ENCODE assay signal across 13 cellular contexts in genomic region chr2:172087780-172088244, GRCh38. TPM values are rescaled to one million over a fixed set of nuclear protein-coding genes. Genes with fewer than 3 reads are reported as not detected.
DNase-seq lines count a peak whose midpoint lies in the region; ATAC-seq, FAIRE-seq and TF ChIP-seq lines count a peak whose summit lies in the region.
"Had no signal": no experiment of that assay in that cellular context is flagged by ENCODE, and none has a peak within 500 bp of the region (broad histone marks: within the 10 kb centered on the region; RNA-seq: fewer than 3 reads in every experiment).

No MANE protein-coding gene starts in this region.

- no peak overlapping the region for H2AFZ ChIP-seq in HepG2 (ENCODE audit: low read length)
- H2AFZ ChIP-seq: parathyroid adenoma had no signal

- H3K27me3 ChIP-seq in HepG2 (ENCODE audit: control insufficient read depth in 1 of 2, insufficient read depth in 2 of 2, low read length in 2 of 2) (peaks cover 20 to 94% of the 10 kb centered on the region in 2 experiments; a peak in 4 of 5 replicates), right lobe of liver (peaks cover 63 to 94% of the 10 kb centered on the region in 2 donors)

- ATAC-seq in HepG2 (no peak), right lobe of liver (no peak), GM18909 (IDR thresholded peaks at IDR 0.05; ENCODE audit: poor library complexity, unreplicated experiment) (no peak), HG02678 (IDR thresholded peaks at IDR 0.05; ENCODE audit: unreplicated experiment) (no peak)
- ATAC-seq: activated CD4-positive, CD25-positive, alpha-beta regulatory T cell treated with anti-CD3 and anti-CD28 coated beads, Interleukin-2, amount 50 U/mL, for 24 hours had no signal

- H3K79me2 ChIP-seq in HepG2 (ENCODE audit: insufficient read depth, low read length) = no peaks in the 10 kb centered on the region
- H3K79me2 ChIP-seq: parathyroid adenoma had no signal

- intact Hi-C loops in HepG2 (cut with micrococcal nuclease; ENCODE audit: unreplicated experiment) (loop anchor here (5.0 kb wide), 1 partner anchor 36 kb away; no protein-coding TSS in a partner anchor), right lobe of liver (cut with DNase I) (no loop called here)

- H3K27ac ChIP-seq in HepG2 (ENCODE audit: extremely low read length, insufficient read depth, low read length) (no peak overlapping the region), right lobe of liver (no peak overlapping the region)
- H3K27ac ChIP-seq: parathyroid adenoma, upper lobe of left lung had no signal

- H4K20me1 ChIP-seq in HepG2 (ENCODE audit: insufficient read depth, low read length) = peaks cover 3% of the 10 kb centered on the region; the same call in 1 of the 2 replicates

- no peak for FAIRE-seq in HepG2 (lab: Jason Lieb, UNC)

- no peak overlapping the region for H3K4me3 ChIP-seq in HepG2 (replicated peaks in 1 of 3; ENCODE audit: insufficient read depth in 1 of 3, low read depth in 2 of 3, low read length in 3 of 3)
- no peak overlapping the region for H3K4me3 ChIP-seq in right lobe of liver
- H3K4me3 ChIP-seq: upper lobe of left lung had no signal

- H3K4me1 ChIP-seq in HepG2 (ENCODE audit: insufficient read depth, low read length) (peaks cover 63% of the 10 kb centered on the region), right lobe of liver (peaks cover 0 to 27% (median 5%) of the 10 kb centered on the region in 4 donors)
- H3K4me1 ChIP-seq: parathyroid adenoma had no signal

- in situ Hi-C loops in HepG2 (cut with HindIII; ENCODE audit: extremely low pct_ligation_motif_present, low pct_unique_long_range_greater_than_20kb) = no loop called here

- BruUV-seq in HepG2 (replicated peaks; lab: Mats Ljungman, UMichigan) = no TSS peak

- H3K4me2 ChIP-seq in HepG2 (ENCODE audit: low read depth, low read length) = no peak overlapping the region

- no peak overlapping the region for H3K9ac ChIP-seq in HepG2 (ENCODE audit: insufficient read depth, low read depth, low read length)
- H3K9ac ChIP-seq: parathyroid adenoma had no signal

- WGBS in HepG2 (ENCODE audit: low lambda C conversion rate) = 69% methylated on average over 23 of the region's 23 CpGs
- WGBS in right lobe of liver (ENCODE audit: insufficient coverage, low coverage, low lambda C conversion rate, missing lambda C conversion rate) = 0% methylated on average over 3 of the region's 23 CpGs

- H3K9me3 ChIP-seq in HepG2 (ENCODE audit: low read length) (no peaks in the 10 kb centered on the region), right lobe of liver (no peaks in the 10 kb centered on the region)
- H3K9me3 ChIP-seq: upper lobe of left lung had no signal

- no peak for TF ChIP-seq CTCF in HepG2 (CRISPR knock-in tag; IDR thresholded peaks at IDR 0.05)
- no peak for TF ChIP-seq CTCF in right lobe of liver (IDR thresholded peaks at IDR 0.05)

- no peak for TF ChIP-seq POLR2A in HepG2 (IDR thresholded peaks at IDR 0.05; ENCODE audit: insufficient read depth in 1 of 2, low read depth in 2 of 2, low read length in 2 of 2)
- no peak for TF ChIP-seq POLR2A in right lobe of liver (IDR thresholded peaks at IDR 0.05)

- CTCF ChIA-PET in HepG2 (lab: Yijun Ruan, JAX; ENCODE audit: low intra/inter-chr PET ratio, low total read pairs) = no interaction called here

- no peak for TF ChIP-seq RAD21 in HepG2 (CRISPR knock-in tag; IDR thresholded peaks at IDR 0.05)

- TF ChIP-seq EP300 in HepG2 (IDR thresholded peaks at IDR 0.05; ENCODE audit: low read depth in 2 of 2, low read length in 2 of 2) = no peak
- no peak for TF ChIP-seq EP300 in HepG2 (CRISPR knock-in tag; IDR thresholded peaks at IDR 0.05; ENCODE audit: borderline replicate concordance)

- H3K36me3 ChIP-seq in HepG2 (replicated peaks in 1 of 2; ENCODE audit: control insufficient read depth in 1 of 2, insufficient read depth in 2 of 2, low read length in 2 of 2) = no peaks in the 10 kb centered on the region
- no peaks in the 10 kb centered on the region for H3K36me3 ChIP-seq in right lobe of liver
- H3K36me3 ChIP-seq: upper lobe of left lung had no signal

- POLR2A ChIA-PET in HepG2 (lab: Yijun Ruan, JAX) = interaction anchor here (1.4 kb wide), 1 partner anchor 11 kb away, joined by 4 read pairs; no protein-coding TSS in a partner anchor

- DNase-seq in HepG2 (ENCODE audit: low spot score) (no peak), right lobe of liver (no peak), iPS-NIHi7 (ENCODE audit: extremely low spot score) (peak; percentile 18), NCI-H1092 treated with DMSO at 0.1 percent for 48 hours (lab: John Stamatoyannopoulos, UW) (no peak), superior temporal gyrus (ENCODE audit: extremely low spot score) (no peak)
- DNase-seq in activated T-cell treated with anti-CD3 and anti-CD28 coated beads, Interleukin-2, amount 50 U/mL, for 48 hours = peak; percentile 33 to 40
- DNase-seq: anterior cingulate cortex had no signal

TF ChIP-seq in HepG2, 621 proteins besides CTCF, POLR2A, EP300 and RAD21:
- TF ChIP-seq ZBTB7B (CRISPR knock-in tag; IDR thresholded peaks at IDR 0.05) (0 out of 2 replicates have a peak, but pooled peaks have one; percentile 22), HNF1B (CRISPR knock-in tag; IDR thresholded peaks at IDR 0.05) (no peak)
TF ChIP-seq in HepG2: peak in this region for 1.

RNA-seq across cellular contexts. Expression of gene DLX1, which starts 2.5 kb away (rescaled TPM):
- total RNA-seq in HepG2 (2016; rRNA removed; fragmentation: Illumina TruSeq; extraction: Trizol) (0.18 TPM in 1 of 2 replicates, not detected in the other), right lobe of liver (not detected)
- total RNA-seq in HepG2 (2016; cell fraction: cytosol; rRNA removed; fragmentation: Illumina TruSeq; extraction: Trizol; ENCODE audit: low read depth) = not detected in 2 replicates
- 0.13 and 0.52 TPM in 2 replicates for total RNA-seq in HepG2 (2016; cell fraction: insoluble cytoplasmic fraction; rRNA removed; fragmentation: Illumina TruSeq; extraction: Trizol)
- 0.09 TPM in 1 of 2 replicates, not detected in the other for total RNA-seq in HepG2 (2016; cell fraction: membrane; rRNA removed; fragmentation: Illumina TruSeq; extraction: Trizol)
- total RNA-seq in HepG2 (2016; cell fraction: nucleus; rRNA removed; fragmentation: Illumina TruSeq; extraction: Trizol) = 0.25 and 0.37 TPM in 2 replicates
- 0.69 and 0.86 TPM in 2 replicates for polyA plus RNA-seq in HepG2 (2011; rRNA removed)
- 0.40 and 0.47 TPM in 2 replicates for polyA plus RNA-seq in HepG2 (2011; cell fraction: cytosol; rRNA removed)
- 3.0 and 3.7 TPM in 2 replicates for polyA plus RNA-seq in HepG2 (2011; cell fraction: nucleus; rRNA removed)
- polyA plus RNA-seq in HepG2 (2012) = 0.32 and 0.51 TPM in 2 replicates
- 0.19 TPM in 1 of 2 replicates, not detected in the other for polyA plus RNA-seq in HepG2 (2016; cell fraction: cytosol; fragmentation: Illumina TruSeq; extraction: Trizol; ENCODE audit: low read depth)
- polyA plus RNA-seq in HepG2 (2016; cell fraction: insoluble cytoplasmic fraction; fragmentation: Illumina TruSeq; extraction: Trizol; ENCODE audit: low read depth) = 0.27 and 0.41 TPM in 2 replicates
- polyA plus RNA-seq in HepG2 (2016; cell fraction: membrane; fragmentation: Illumina TruSeq; extraction: Trizol; ENCODE audit: low read depth) = 0.09 and 0.16 TPM in 2 replicates
- polyA plus RNA-seq in HepG2 (2016; cell fraction: nucleus; fragmentation: Illumina TruSeq; extraction: Trizol; ENCODE audit: insufficient read depth, low read depth) = 0.94 TPM in 1 of 2 replicates, not detected in the other
- polyA minus RNA-seq in HepG2 (2011; rRNA and poly(A)+ RNA removed; ENCODE audit: low replicate concordance) = 0.89 and 1.8 TPM in 2 replicates
- 0.40 and 1.1 TPM in 2 replicates for polyA minus RNA-seq in HepG2 (2011; cell fraction: cytosol; rRNA and poly(A)+ RNA removed)
- 1.8 and 2.2 TPM in 2 replicates for polyA minus RNA-seq in HepG2 (2011; cell fraction: nucleus; rRNA and poly(A)+ RNA removed)
- total RNA-seq: epithelial cell of proximal tubule, upper lobe of left lung had no signal

RNA-seq across cellular contexts. Expression of gene DLX2, which starts 14.9 kb away (rescaled TPM):
- total RNA-seq in HepG2 (2016; rRNA removed; fragmentation: Illumina TruSeq; extraction: Trizol) = 0.15 TPM in 1 of 2 replicates, not detected in the other
- 0.09 TPM in 1 of 2 replicates, not detected in the other for total RNA-seq in HepG2 (2016; cell fraction: cytosol; rRNA removed; fragmentation: Illumina TruSeq; extraction: Trizol; ENCODE audit: low read depth)
- 0.09 TPM in 1 of 2 replicates, not detected in the other for total RNA-seq in HepG2 (2016; cell fraction: insoluble cytoplasmic fraction; rRNA removed; fragmentation: Illumina TruSeq; extraction: Trizol)
- 0.06 and 0.17 TPM in 2 replicates for total RNA-seq in HepG2 (2016; cell fraction: membrane; rRNA removed; fragmentation: Illumina TruSeq; extraction: Trizol)
- total RNA-seq in HepG2 (2016; cell fraction: nucleus; rRNA removed; fragmentation: Illumina TruSeq; extraction: Trizol) = not detected in 2 replicates
- polyA plus RNA-seq in HepG2 (2011; rRNA removed) = 0.07 TPM in 2 replicates
- 0.04 and 0.05 TPM in 2 replicates for polyA plus RNA-seq in HepG2 (2011; cell fraction: cytosol; rRNA removed)
- polyA plus RNA-seq in HepG2 (2011; cell fraction: nucleus; rRNA removed) = 0.29 and 0.59 TPM in 2 replicates
- 0.17 and 0.25 TPM in 2 replicates for polyA plus RNA-seq in HepG2 (2012)
- 0.07 and 0.12 TPM in 2 replicates for polyA plus RNA-seq in HepG2 (2016; cell fraction: cytosol; fragmentation: Illumina TruSeq; extraction: Trizol; ENCODE audit: low read depth)
- 0.25 and 0.37 TPM in 2 replicates for polyA plus RNA-seq in HepG2 (2016; cell fraction: insoluble cytoplasmic fraction; fragmentation: Illumina TruSeq; extraction: Trizol; ENCODE audit: low read depth)
- 0.21 and 0.24 TPM in 2 replicates for polyA plus RNA-seq in HepG2 (2016; cell fraction: membrane; fragmentation: Illumina TruSeq; extraction: Trizol; ENCODE audit: low read depth)
- polyA plus RNA-seq in HepG2 (2016; cell fraction: nucleus; fragmentation: Illumina TruSeq; extraction: Trizol; ENCODE audit: insufficient read depth, low read depth) = 0.36 and 0.59 TPM in 2 replicates
- polyA minus RNA-seq in HepG2 (2011; rRNA and poly(A)+ RNA removed; ENCODE audit: low replicate concordance) = 0.07 and 0.10 TPM in 2 replicates
- 0.20 and 0.44 TPM in 2 replicates for polyA minus RNA-seq in HepG2 (2011; cell fraction: cytosol; rRNA and poly(A)+ RNA removed)
- not detected in 2 replicates for polyA minus RNA-seq in HepG2 (2011; cell fraction: nucleus; rRNA and poly(A)+ RNA removed)
- total RNA-seq in right lobe of liver = not detected
- total RNA-seq: upper lobe of left lung had no signal

Comparison
In these comparisons a context has a peak if more than half of its experiments do, and no peak if none do; other contexts are left out.
1. DNase-seq: peak in activated T-cell treated with anti-CD3 and anti-CD28 coated beads, Interleukin-2, amount 50 U/mL, for 48 hours (2 of 2) and iPS-NIHi7 (single experiment); none in HepG2 (single experiment), right lobe of liver (0 of 3), NCI-H1092 treated with DMSO at 0.1 percent for 48 hours (single experiment) and superior temporal gyrus (single experiment).